8 cellular contexts compared by ENCODE assay signal in the genomic region with DNA sequence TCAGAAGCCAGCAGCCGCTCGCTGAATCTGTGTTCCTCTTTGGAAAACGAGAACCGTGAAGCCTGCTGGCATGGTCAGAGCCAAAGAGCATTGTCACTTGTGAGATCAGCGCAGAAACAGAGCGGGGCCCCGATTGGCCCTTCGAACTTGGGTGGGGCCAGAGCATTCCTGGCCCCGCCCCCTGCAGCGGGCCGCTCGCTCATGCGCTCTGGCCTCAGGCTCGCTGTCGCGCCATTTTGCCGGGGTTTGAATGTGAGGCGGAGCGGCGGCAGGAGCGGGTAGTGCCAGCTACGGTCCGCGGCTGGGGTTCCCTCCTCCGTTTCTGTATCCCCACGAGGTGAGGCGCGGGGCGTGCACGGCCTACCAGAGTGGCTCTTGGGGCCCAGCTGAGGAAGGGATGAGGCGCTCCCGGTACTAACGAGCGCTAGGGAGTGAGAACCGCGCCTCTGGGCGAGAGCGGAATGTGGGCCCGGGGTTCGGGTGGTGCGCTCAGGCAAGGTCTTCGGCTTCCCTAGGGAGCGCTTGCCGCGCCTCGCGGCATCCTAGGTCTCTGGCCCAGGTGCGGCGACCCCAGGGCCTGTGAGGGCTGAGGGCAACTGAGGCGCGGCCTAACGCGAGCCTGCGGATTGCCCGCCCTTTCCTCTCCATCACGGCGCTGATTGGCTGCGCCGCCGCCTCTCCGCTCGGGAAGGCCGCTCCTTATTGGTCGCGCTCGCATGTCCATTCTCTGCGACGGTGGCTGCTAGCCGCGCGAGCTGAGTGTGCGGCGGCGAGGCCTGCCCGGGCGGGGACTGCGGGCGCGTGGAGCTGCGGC. TPM values are rescaled to one million over a fixed set of nuclear protein-coding genes. Genes with fewer than 3 reads are reported as not detected.
A peak's percentile ranks its signal among the peaks of the same experiment; 100 is the strongest.
DNase-seq lines count a peak whose midpoint lies in the region; ATAC-seq and TF ChIP-seq lines count a peak whose summit lies in the region.

A gene with protein sequence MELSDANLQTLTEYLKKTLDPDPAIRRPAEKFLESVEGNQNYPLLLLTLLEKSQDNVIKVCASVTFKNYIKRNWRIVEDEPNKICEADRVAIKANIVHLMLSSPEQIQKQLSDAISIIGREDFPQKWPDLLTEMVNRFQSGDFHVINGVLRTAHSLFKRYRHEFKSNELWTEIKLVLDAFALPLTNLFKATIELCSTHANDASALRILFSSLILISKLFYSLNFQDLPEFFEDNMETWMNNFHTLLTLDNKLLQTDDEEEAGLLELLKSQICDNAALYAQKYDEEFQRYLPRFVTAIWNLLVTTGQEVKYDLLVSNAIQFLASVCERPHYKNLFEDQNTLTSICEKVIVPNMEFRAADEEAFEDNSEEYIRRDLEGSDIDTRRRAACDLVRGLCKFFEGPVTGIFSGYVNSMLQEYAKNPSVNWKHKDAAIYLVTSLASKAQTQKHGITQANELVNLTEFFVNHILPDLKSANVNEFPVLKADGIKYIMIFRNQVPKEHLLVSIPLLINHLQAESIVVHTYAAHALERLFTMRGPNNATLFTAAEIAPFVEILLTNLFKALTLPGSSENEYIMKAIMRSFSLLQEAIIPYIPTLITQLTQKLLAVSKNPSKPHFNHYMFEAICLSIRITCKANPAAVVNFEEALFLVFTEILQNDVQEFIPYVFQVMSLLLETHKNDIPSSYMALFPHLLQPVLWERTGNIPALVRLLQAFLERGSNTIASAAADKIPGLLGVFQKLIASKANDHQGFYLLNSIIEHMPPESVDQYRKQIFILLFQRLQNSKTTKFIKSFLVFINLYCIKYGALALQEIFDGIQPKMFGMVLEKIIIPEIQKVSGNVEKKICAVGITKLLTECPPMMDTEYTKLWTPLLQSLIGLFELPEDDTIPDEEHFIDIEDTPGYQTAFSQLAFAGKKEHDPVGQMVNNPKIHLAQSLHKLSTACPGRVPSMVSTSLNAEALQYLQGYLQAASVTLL (plus strand): TSS at position 226 of the 814 bp plus-strand sequence. CDS start 12,152 bp downstream, outside the sequence.

- H3F3A ChIP-seq in DOHH2 (ENCODE audit: control insufficient read depth, insufficient read depth) = no peaks in the 10 kb centered on the region
- no peaks in the 10 kb centered on the region for H3F3A ChIP-seq in GM23338 (replicated peaks; ENCODE audit: low read depth)

- H3K79me2 ChIP-seq in DOHH2 (ENCODE audit: control insufficient read depth, low read length) = peaks cover 67% of the 10 kb centered on the region
- peaks cover 47% of the 10 kb centered on the region for H3K79me2 ChIP-seq in GM23338 (replicated peaks; ENCODE audit: insufficient read depth)

- H3K36me3 ChIP-seq in DOHH2 (ENCODE audit: control insufficient read depth, low read length) (peaks cover 40% of the 10 kb centered on the region), GM23338 (ENCODE audit: insufficient read depth) (peaks cover 26% of the 10 kb centered on the region; the same call in 1 of the 2 replicates)

- DNase-seq in GM23338 (ENCODE audit: low spot score) (peak; percentile 97), LHCN-M2 (ENCODE audit: low read depth) (peak; percentile 94), RPMI8226 (peak; percentile 96), fibroblast of gingiva (ENCODE audit: low read depth) (peak; percentile 94), naive B cell (peak; percentile 96)
- peak; percentile 84 to 93 for DNase-seq in activated T-helper 1 cell treated with anti-CD3 and anti-CD28 coated beads, Interleukin-2, amount 50 U/mL, for 16 hours (ENCODE audit: low read depth in 1 of 2, low spot score in 1 of 2)

- peak within 1 kb of the TSS; percentile 79 for H3K27ac ChIP-seq in DOHH2 (ENCODE audit: low read depth, low read length)
- H3K27ac ChIP-seq in GM23338 (ENCODE audit: low read depth) = peak within 1 kb of the TSS; percentile 99

- H4K20me1 ChIP-seq in DOHH2 (ENCODE audit: control insufficient read depth, insufficient read depth, low read depth, low read length) (peaks cover 21% of the 10 kb centered on the region), GM23338 (replicated peaks; ENCODE audit: insufficient read depth) (peaks cover 40% of the 10 kb centered on the region)

- H3K36me3 Mint-ChIP-seq in GM23338 (ENCODE audit: low read depth) = peaks cover 38% of the 10 kb centered on the region
- H3K36me3 Mint-ChIP-seq in naive B cell = no peaks in the 10 kb centered on the region
- peaks cover 17% of the 10 kb centered on the region for H3K36me3 Mint-ChIP-seq in stimulated activated memory B cell treated with anti-CD40 and anti-IgM and Interleukin-4, amounts not matched to agents 10 μg/mL and 1 μg/mL and 100 μg/mL, for 72 hours

- H3K27ac Mint-ChIP-seq in GM23338 = peak within 1 kb of the TSS; percentile 100
- H3K27ac Mint-ChIP-seq in naive B cell = peak within 1 kb of the TSS; percentile 95 to 99 (median 98)
- peak within 1 kb of the TSS; percentile 99 for H3K27ac Mint-ChIP-seq in stimulated activated memory B cell treated with anti-CD40 and anti-IgM and Interleukin-4, amounts not matched to agents 10 μg/mL and 1 μg/mL and 100 μg/mL, for 72 hours

- H3K27me3 Mint-ChIP-seq in GM23338 (ENCODE audit: insufficient read depth, low read depth, poor library complexity) = peaks cover 18% of the 10 kb centered on the region
- no peaks in the 10 kb centered on the region for H3K27me3 Mint-ChIP-seq in naive B cell
- no peaks in the 10 kb centered on the region for H3K27me3 Mint-ChIP-seq in stimulated activated memory B cell treated with anti-CD40 and anti-IgM and Interleukin-4, amounts not matched to agents 10 μg/mL and 1 μg/mL and 100 μg/mL, for 72 hours

- H3K4me2 ChIP-seq in DOHH2 (ENCODE audit: low read length) = peak within 1 kb of the TSS; percentile 95
- H3K4me2 ChIP-seq in GM23338 = peak within 1 kb of the TSS; percentile 81

- H3K4me1 ChIP-seq in DOHH2 (ENCODE audit: control insufficient read depth, low read length) (peaks cover 35% of the 10 kb centered on the region), GM23338 (ENCODE audit: insufficient read depth) (peaks cover 25% of the 10 kb centered on the region)

- H3K9me3 Mint-ChIP-seq in GM23338 = peaks cover 3% of the 10 kb centered on the region; the same call in 2 of the 3 replicates
- no peaks in the 10 kb centered on the region for H3K9me3 Mint-ChIP-seq in naive B cell
- H3K9me3 Mint-ChIP-seq in stimulated activated memory B cell treated with anti-CD40 and anti-IgM and Interleukin-4, amounts not matched to agents 10 μg/mL and 1 μg/mL and 100 μg/mL, for 72 hours = no peaks in the 10 kb centered on the region

- H3K27me3 ChIP-seq in DOHH2 (ENCODE audit: control insufficient read depth, low read length) (no peaks in the 10 kb centered on the region), GM23338 (ENCODE audit: insufficient read depth) (no peaks in the 10 kb centered on the region)

- no peak for TF ChIP-seq CTCF in DOHH2 (IDR thresholded peaks at IDR 0.05; ENCODE audit: low read depth, low read length, poor library complexity, severe bottlenecking)
- no peak for TF ChIP-seq CTCF in GM23338 (conservative IDR thresholded peaks at IDR 0.05; ENCODE audit: low read depth in 2 of 2)

- H3K9me2 ChIP-seq in DOHH2 (replicated peaks; ENCODE audit: control insufficient read depth, low read length) = no peaks in the 10 kb centered on the region
- no peaks in the 10 kb centered on the region for H3K9me2 ChIP-seq in GM23338 (ENCODE audit: insufficient read depth)

- peak; percentile 93 for ATAC-seq in GM23338
- peak; percentile 84 to 86 for ATAC-seq in naive B cell (ENCODE audit: low read depth in 2 of 2)
- ATAC-seq in stimulated activated memory B cell treated with anti-CD40 and anti-IgM and Interleukin-4, amounts not matched to agents 10 μg/mL and 1 μg/mL and 100 μg/mL, for 72 hours = peak; percentile 97

- H3K4me3 ChIP-seq in DOHH2 (ENCODE audit: low read length) = peak within 1 kb of the TSS; percentile 76
- peak within 1 kb of the TSS; percentile 85 for H3K4me3 ChIP-seq in GM23338

- peak within 1 kb of the TSS; percentile 48 for H2AFZ ChIP-seq in GM23338

- peaks cover 23% of the 10 kb centered on the region for H3K4me1 Mint-ChIP-seq in GM23338
- H3K4me1 Mint-ChIP-seq in naive B cell = peaks cover 23 to 32% (median 32%) of the 10 kb centered on the region in 3 donors
- peaks cover 39% of the 10 kb centered on the region for H3K4me1 Mint-ChIP-seq in stimulated activated memory B cell treated with anti-CD40 and anti-IgM and Interleukin-4, amounts not matched to agents 10 μg/mL and 1 μg/mL and 100 μg/mL, for 72 hours

- H3K9me3 ChIP-seq in DOHH2 (ENCODE audit: control insufficient read depth, insufficient read depth, low read length) = no peaks in the 10 kb centered on the region

- H3K4me3 Mint-ChIP-seq in GM23338 (peak within 1 kb of the TSS; percentile 99), naive B cell (peak within 1 kb of the TSS; percentile 97 to 100 (median 99))
- H3K4me3 Mint-ChIP-seq in stimulated activated memory B cell treated with anti-CD40 and anti-IgM and Interleukin-4, amounts not matched to agents 10 μg/mL and 1 μg/mL and 100 μg/mL, for 72 hours = peak within 1 kb of the TSS; percentile 99

TF ChIP-seq in GM23338, 12 proteins besides CTCF, POLR2A, EP300 and RAD21 (continues in another document):
- TF ChIP-seq EZH2phosphoT487 (IDR thresholded peaks at IDR 0.05; ENCODE audit: unreplicated experiment) = no peak

RNA-seq across cellular contexts. Expression of the gene that starts here (rescaled TPM):
- total RNA-seq in GM23338 (2014; rRNA removed; shearing (Covaris generic)) = 312 and 326 TPM in 2 replicates
- 147 and 163 TPM in 2 replicates for polyA plus RNA-seq in GM23338 (2016; fragmentation: Nextera tagmentation; extraction: Ambion mirVana)
- 177 and 201 TPM in 2 replicates for total RNA-seq in LHCN-M2 (2014; rRNA removed)
- polyA plus RNA-seq in LHCN-M2 (2012) = 44.7 TPM
- polyA plus RNA-seq in naive B cell (ENCODE audit: low read depth in 6 of 6) = 10 to 100 TPM in 5 of 6 donors, 1 to 10 TPM in 1; 7.2 to 22.0 (median 19.2) TPM

Comparison
In these comparisons a context has a peak if more than half of its experiments do, and no peak if none do; other contexts are left out.
1. Peak in every context shown above with its lines: DNase-seq, ATAC-seq, H3K4me3 ChIP-seq and H3K27ac ChIP-seq.